ENCODE assay signal across 1 cellular context in the genomic region with DNA sequence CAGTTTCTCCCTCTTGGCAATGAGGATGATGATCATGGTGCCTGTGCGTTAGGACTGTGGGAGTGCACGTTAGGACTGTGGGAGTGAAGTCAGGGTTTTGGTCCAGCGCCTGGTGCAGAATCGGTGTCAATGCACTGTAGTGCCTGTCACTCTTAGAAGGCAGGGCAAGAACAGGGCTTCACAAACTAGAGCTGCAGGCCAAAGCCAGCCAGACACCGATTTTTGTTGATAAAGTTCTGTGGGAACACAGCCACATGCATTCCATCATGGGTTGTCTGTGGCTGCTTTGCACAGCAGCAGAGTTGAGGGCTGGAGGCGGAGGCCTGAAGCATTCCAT.
TF ChIP-seq lines count a peak whose summit lies in the region.

No MANE protein-coding gene starts in this region.

TF ChIP-seq in H1, 55 proteins besides CTCF, POLR2A, EP300 and RAD21:
- TF ChIP-seq MAFK (IDR thresholded peaks at IDR 0.05; ENCODE audit: low read depth, low read length): no peak
- TF ChIP-seq NRF1 (IDR thresholded peaks at IDR 0.05; ENCODE audit: low read depth, low read length): no peak
- no peak for TF ChIP-seq EZH2 (IDR thresholded peaks at IDR 0.05; ENCODE audit: low read depth, low read length, severe bottlenecking)
- TF ChIP-seq NANOG (IDR thresholded peaks at IDR 0.05; ENCODE audit: insufficient read depth, low read depth, low read length, poor library complexity, severe bottlenecking): no peak
- TF ChIP-seq RXRA (IDR thresholded peaks at IDR 0.05; ENCODE audit: insufficient read depth, low read depth, low read length): no peak
- no peak for TF ChIP-seq POU5F1 (IDR thresholded peaks at IDR 0.05; ENCODE audit: low read depth, low read length)
- no peak for TF ChIP-seq GTF2F1 (IDR thresholded peaks at IDR 0.05; ENCODE audit: borderline replicate concordance, low read depth, low read length)
- no peak for TF ChIP-seq CEBPB (IDR thresholded peaks at IDR 0.05; ENCODE audit: low read depth, low read length)
- no peak for TF ChIP-seq TCF12 (IDR thresholded peaks at IDR 0.05; ENCODE audit: low read depth, low read length)
- no peak for TF ChIP-seq ASH2L (IDR thresholded peaks at IDR 0.05; ENCODE audit: low read length)
- TF ChIP-seq SAP30 (IDR thresholded peaks at IDR 0.05; ENCODE audit: insufficient read depth, insufficient replicate concordance, low read length): no peak
TF ChIP-seq in H1: peak in this region for 0.
